Comparison of ENCODE assay signal across 2 cellular contexts in the genomic region with DNA sequence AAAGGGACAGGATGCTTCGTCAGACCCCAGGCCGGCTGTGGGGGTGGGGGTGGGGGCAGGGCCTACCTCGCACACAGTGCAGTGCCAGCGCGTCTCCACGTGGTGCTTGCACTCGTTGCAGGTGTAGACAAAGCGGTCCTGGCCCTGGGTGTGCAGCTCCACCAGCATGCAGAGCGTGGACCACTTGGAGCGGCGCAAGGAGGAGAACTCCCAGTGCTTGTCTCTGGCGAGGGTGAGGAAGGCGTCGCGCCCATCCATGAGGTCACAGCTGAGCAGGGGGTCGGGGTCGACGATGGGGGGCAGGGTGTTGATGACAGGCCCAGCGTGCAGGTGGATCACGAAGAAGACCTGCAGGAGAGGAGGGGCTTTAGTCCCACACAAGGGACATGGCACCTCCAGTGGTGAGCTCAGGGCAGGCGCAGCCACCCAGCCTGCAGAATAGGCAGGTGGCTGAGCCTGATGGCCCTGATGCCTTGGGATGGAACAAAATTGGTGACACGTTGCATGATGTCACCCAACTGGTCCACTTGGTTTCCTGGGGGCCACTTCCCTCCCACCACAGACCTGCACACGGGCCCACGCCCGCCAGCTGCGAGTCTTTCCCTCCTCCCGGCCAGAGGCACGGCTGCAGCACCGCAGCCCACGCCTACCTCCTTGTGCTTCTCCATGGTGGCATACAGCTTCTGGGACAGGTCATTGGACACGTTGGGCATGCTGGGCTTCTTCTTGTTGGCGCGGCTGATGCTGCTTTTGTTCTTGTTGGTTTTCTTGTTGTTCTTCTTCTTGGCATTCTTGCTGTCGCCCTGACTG.
A peak's percentile ranks its signal among the peaks of the same experiment; 100 is the strongest.
TF ChIP-seq lines count a peak whose summit lies in the region.

No MANE protein-coding gene starts in this region.

TF ChIP-seq in WTC11, 78 proteins besides CTCF, POLR2A, EP300 and RAD21:
- TF ChIP-seq, protein P1, sequence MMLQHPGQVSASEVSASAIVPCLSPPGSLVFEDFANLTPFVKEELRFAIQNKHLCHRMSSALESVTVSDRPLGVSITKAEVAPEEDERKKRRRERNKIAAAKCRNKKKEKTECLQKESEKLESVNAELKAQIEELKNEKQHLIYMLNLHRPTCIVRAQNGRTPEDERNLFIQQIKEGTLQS (CRISPR knock-in tag; conservative IDR thresholded peaks at IDR 0.05) = 0 out of 2 replicates have a peak, but pooled peaks have one; percentile 27
- TF ChIP-seq ZNF512 (CRISPR knock-in tag; IDR thresholded peaks at IDR 0.05; ENCODE audit: borderline replicate concordance) = no peak
TF ChIP-seq in WTC11: peak in this region for 1.

TF ChIP-seq in HepG2, 621 proteins besides CTCF, POLR2A, EP300 and RAD21:
- TF ChIP-seq ATF7 (IDR thresholded peaks at IDR 0.05) = 0 out of 2 replicates have a peak, but pooled peaks have one; percentile 9
- no peak for TF ChIP-seq ATF7 (CRISPR knock-in tag; IDR thresholded peaks at IDR 0.05)
- TF ChIP-seq SOX13 (IDR thresholded peaks at IDR 0.05) = no peak
- no peak for TF ChIP-seq SOX13 (CRISPR knock-in tag; conservative IDR thresholded peaks at IDR 0.05 in 1 of 2, IDR thresholded peaks at IDR 0.05 in 1 of 2)
- TF ChIP-seq ZNF143 (CRISPR knock-in tag; IDR thresholded peaks at IDR 0.05) = no peak
- TF ChIP-seq CREB1 (IDR thresholded peaks at IDR 0.05) = peak; percentile 23; the same call in 1 of the 2 replicates
- no peak for TF ChIP-seq CREB1 (CRISPR knock-in tag; IDR thresholded peaks at IDR 0.05)
- TF ChIP-seq AGO2 (optimal IDR thresholded peaks at IDR 0.05; ENCODE audit: low read depth, low read length) = peak; percentile 19
